ENCODE assay signal across 11 cellular contexts in genomic region chr2:19667085-19667484, GRCh38.
DNase-seq lines count a peak whose midpoint lies in the region; ATAC-seq and TF ChIP-seq lines count a peak whose summit lies in the region.
"Had no signal": no experiment of that assay in that cellular context is flagged by ENCODE, and none has a peak within 500 bp of the region (broad histone marks: within the 10 kb centered on the region; RNA-seq: fewer than 3 reads in every experiment).

No MANE protein-coding gene starts in this region.

- ATAC-seq in Right ventricle myocardium inferior (peak; percentile 68), HG02981 (IDR thresholded peaks at IDR 0.05; ENCODE audit: unreplicated experiment) (no peak)

- TF ChIP-seq CTCF in RWPE1 (conservative IDR thresholded peaks at IDR 0.05; ENCODE audit: low read depth), result peak; percentile 55
- TF ChIP-seq CTCF in fibroblast of villous mesenchyme (IDR thresholded peaks at IDR 0.05; ENCODE audit: insufficient read depth, low read depth, low read length), result peak; percentile 39
- peak in 4 of 5 experiments; percentile 6 to 25 (median 22) for TF ChIP-seq CTCF in transverse colon (IDR thresholded peaks at IDR 0.05)

- CTCF ChIA-PET in RWPE1 (lab: Yijun Ruan, JAX), result interaction anchor here (0.6 to 1.9 kb wide), 9 partner anchors 11 to 427 kb away, joined by 3 to 10 read pairs (median 4); no protein-coding TSS in a partner anchor

- H3K27ac ChIP-seq in RWPE1 (no peak overlapping the region), transverse colon (no peak overlapping the region)
- H3K27ac ChIP-seq: colonic mucosa had no signal

- H3K27me3 ChIP-seq in transverse colon, result no peaks in the 10 kb centered on the region
- H3K27me3 ChIP-seq: colonic mucosa had no signal

- WGBS in transverse colon (ENCODE audit: low coverage in 1 of 2), 2 donors, result 64 to 77% methylated on average over 3 of the region's 3 CpGs

- no peak for TF ChIP-seq POLR2A in transverse colon (IDR thresholded peaks at IDR 0.05)

- no peaks in the 10 kb centered on the region for H3K9me3 ChIP-seq in transverse colon
- H3K9me3 ChIP-seq: colonic mucosa had no signal

- in situ Hi-C loops in transverse colon (cut with MboI; ENCODE audit: low pct_ligation_motif_present in 1 of 4, low pct_unique_long_range_greater_than_20kb in 1 of 4, low sequenced_read_pairs in 3 of 4), result no loop called here

- TF ChIP-seq EP300 in transverse colon (IDR thresholded peaks at IDR 0.05; ENCODE audit: low read depth), result no peak

- H3K4me3 ChIP-seq in fibroblast of villous mesenchyme (ENCODE audit: low read depth, low read length) (no peak overlapping the region), transverse colon (no peak overlapping the region)
- H3K4me3 ChIP-seq: colonic mucosa had no signal

- POLR2A ChIA-PET in RWPE1 (lab: Yijun Ruan, JAX; ENCODE audit: low non-redundant PET), result no interaction called here

- no peaks in the 10 kb centered on the region for H3K36me3 ChIP-seq in transverse colon
- H3K36me3 ChIP-seq: colonic mucosa had no signal

- peaks cover 0 to 16% (median 0%) of the 10 kb centered on the region in 4 donors for H3K4me1 ChIP-seq in transverse colon
- H3K4me1 ChIP-seq: colonic mucosa had no signal

- intact Hi-C loops in Right ventricle myocardium inferior (cut with DNase I), result loop anchor here (5.0 kb wide), 1 partner anchor 305 kb away; no protein-coding TSS in a partner anchor
- intact Hi-C loops in cardiac septum (cut with DNase I), result no loop called here
- intact Hi-C loops in transverse colon (cut with DNase I; ENCODE audit: low total_unique reads), result no loop called here

- DNase-seq in Right ventricle myocardium inferior (ENCODE audit: missing footprints) (no peak), cardiac septum (ENCODE audit: low spot score) (no peak), RWPE1 (ENCODE audit: low spot score) (peak; percentile 51), fibroblast of villous mesenchyme (ENCODE audit: low read depth) (peak; percentile 83), transverse colon (no peak), NCI-H187 treated with DMSO at 0.1 percent for 48 hours (lab: John Stamatoyannopoulos, UW) (no peak)
- DNase-seq in activated CD4-positive, CD25-positive, alpha-beta regulatory T cell (lab: John Stamatoyannopoulos, UW), result no peak
- DNase-seq: activated CD4-positive, alpha-beta memory T cell treated with anti-CD3 and anti-CD28 coated beads for 36 hours; Calu3; colonic mucosa had no signal

Comparison
In these comparisons a context has a peak if more than half of its experiments do, and no peak if none do; other contexts are left out.
1. DNase-seq: peak in RWPE1 (single experiment) and fibroblast of villous mesenchyme (single experiment); none in Right ventricle myocardium inferior (single experiment), cardiac septum (single experiment), transverse colon (single experiment), activated CD4-positive, CD25-positive, alpha-beta regulatory T cell (0 of 4) and NCI-H187 treated with DMSO at 0.1 percent for 48 hours (single experiment).
2. Peak in every context shown above with its lines, with median percentiles within 50 percentile points of each other: CTCF ChIP-seq.